ENCODE assay signal across 19 cellular contexts in genomic region chr7:133099887-133100286, GRCh38. TPM values are rescaled to one million over a fixed set of nuclear protein-coding genes. Genes with fewer than 3 reads are reported as not detected.
DNase-seq lines count a peak whose midpoint lies in the region; ATAC-seq and TF ChIP-seq lines count a peak whose summit lies in the region.
"Had no signal": no experiment of that assay in that cellular context is flagged by ENCODE, and none has a peak within 500 bp of the region (broad histone marks: within the 10 kb centered on the region; RNA-seq: fewer than 3 reads in every experiment).

No MANE protein-coding gene starts in this region.

- peaks cover 0 to 3% (median 0%) of the 10 kb centered on the region in 9 donors for H3K27me3 ChIP-seq in heart left ventricle
- no peaks in the 10 kb centered on the region for H3K27me3 ChIP-seq in left ventricle myocardium inferior (ENCODE audit: low read depth)
- H3K27me3 ChIP-seq in adrenal gland = no peaks in the 10 kb centered on the region
- H3K27me3 ChIP-seq: BE2C; BLaER1 treated with 17β-estradiol and CSF1 and Interleukin-3, amounts not matched to agents 10 nM and 100 nM had no signal

- TF ChIP-seq POLR2A in heart left ventricle (IDR thresholded peaks at IDR 0.05) = no peak
- TF ChIP-seq POLR2A in adrenal gland (IDR thresholded peaks at IDR 0.05) = no peak

- peak in 3 of 4 donors; percentile 39 to 64 (median 54) for ATAC-seq in heart left ventricle
- ATAC-seq in stimulated activated naive B cell treated with anti-CD40 and anti-IgM and Interleukin-4, amounts not matched to agents 10 μg/mL and 1 μg/mL and 100 μg/mL, for 72 hours (replicated peaks) = peak; percentile 29 to 48
- ATAC-seq: GM12878 had no signal

- intact Hi-C loops in heart left ventricle (cut with DNase I) (loop anchor here in 1 of 10 donors (5.0 kb wide), 1 partner anchor 378 kb away; no protein-coding TSS in a partner anchor), left ventricle myocardium inferior (cut with micrococcal nuclease) (no loop called here), adrenal gland (cut with DNase I) (no loop called here)

- TF ChIP-seq CTCF in heart left ventricle (IDR thresholded peaks at IDR 0.05) (no peak), left ventricle myocardium inferior (IDR thresholded peaks at IDR 0.05; ENCODE audit: borderline replicate concordance) (no peak), adrenal gland (IDR thresholded peaks at IDR 0.05) (no peak)

- H3K4me3 Mint-ChIP-seq in stimulated activated naive B cell treated with anti-CD40 and anti-IgM and Interleukin-4, amounts not matched to agents 10 μg/mL and 1 μg/mL and 100 μg/mL, for 72 hours = no peak overlapping the region
- H3K4me3 Mint-ChIP-seq: CD14-positive monocyte; CD4-positive, alpha-beta T cell; CD8-positive, alpha-beta memory T cell had no signal

- H3K9me3 ChIP-seq in heart left ventricle (no peaks in the 10 kb centered on the region), left ventricle myocardium inferior (replicated peaks) (no peaks in the 10 kb centered on the region), adrenal gland (replicated peaks in 1 of 3) (no peaks in the 10 kb centered on the region)
- H3K9me3 ChIP-seq: BE2C; BLaER1 treated with 17β-estradiol and CSF1 and Interleukin-3, amounts not matched to agents 10 nM and 100 nM; HAP-1 had no signal

- H3K27me3 Mint-ChIP-seq in stimulated activated naive B cell treated with anti-CD40 and anti-IgM and Interleukin-4, amounts not matched to agents 10 μg/mL and 1 μg/mL and 100 μg/mL, for 72 hours = peaks cover 18% of the 10 kb centered on the region in 2 donors

- no peak overlapping the region for H3K27ac Mint-ChIP-seq in stimulated activated naive B cell treated with anti-CD40 and anti-IgM and Interleukin-4, amounts not matched to agents 10 μg/mL and 1 μg/mL and 100 μg/mL, for 72 hours
- H3K27ac Mint-ChIP-seq: CD14-positive monocyte; CD4-positive, alpha-beta T cell; CD8-positive, alpha-beta memory T cell had no signal

- 62 to 88% (median 77%) methylated on average over 1 of the region's 1 CpG for WGBS in heart left ventricle, 4 donors
- 92 to 100% (median 93%) methylated on average over 1 of the region's 1 CpG; no CpG with 5 or more reads in 1 of the 4 donors for whole genome bisulfite sequencing in adrenal gland, 4 donors

- H3K36me3 ChIP-seq in heart left ventricle = no peaks in the 10 kb centered on the region
- H3K36me3 ChIP-seq in left ventricle myocardium inferior = no peaks in the 10 kb centered on the region
- no peaks in the 10 kb centered on the region for H3K36me3 ChIP-seq in adrenal gland (replicated peaks in 1 of 2)
- H3K36me3 ChIP-seq: BE2C; BLaER1 treated with 17β-estradiol and CSF1 and Interleukin-3, amounts not matched to agents 10 nM and 100 nM; HAP-1 had no signal

- H3K27ac ChIP-seq in heart left ventricle (no peak overlapping the region), left ventricle myocardium inferior (replicated peaks) (no peak overlapping the region), adrenal gland (no peak overlapping the region)
- H3K27ac ChIP-seq: 22Rv1; BLaER1 treated with 17β-estradiol and CSF1 and Interleukin-3, amounts not matched to agents 10 nM and 100 nM had no signal

- DNase-seq in heart left ventricle (peak in 1 of 5 donors; percentile 11), left ventricle myocardium inferior (no peak), NCI-H69 (lab: John Stamatoyannopoulos, UW) (peak; percentile 8), adrenal gland (no peak), GM19238 (ENCODE audit: insufficient read length, low spot score) (no peak)
- DNase-seq in stimulated activated naive B cell treated with anti-CD40 and anti-IgM and Interleukin-4, amounts not matched to agents 10 μg/mL and 1 μg/mL and 100 μg/mL, for 72 hours = no peak
- DNase-seq: BE2C; CD4-positive, alpha-beta T cell; CD8-positive, alpha-beta memory T cell; DMS 273 treated with DMSO at 0.1 percent for 48 hours; DMS79; EL; GDM1; GOT3 had no signal

- no peaks in the 10 kb centered on the region for H3K36me3 Mint-ChIP-seq in stimulated activated naive B cell treated with anti-CD40 and anti-IgM and Interleukin-4, amounts not matched to agents 10 μg/mL and 1 μg/mL and 100 μg/mL, for 72 hours
- H3K36me3 Mint-ChIP-seq: CD14-positive monocyte; CD8-positive, alpha-beta memory T cell had no signal

- H3K4me1 ChIP-seq in heart left ventricle = peaks cover 0 to 5% (median 0%) of the 10 kb centered on the region in 12 donors
- no peaks in the 10 kb centered on the region for H3K4me1 ChIP-seq in left ventricle myocardium inferior
- H3K4me1 ChIP-seq in adrenal gland (replicated peaks in 1 of 2) = no peaks in the 10 kb centered on the region
- H3K4me1 ChIP-seq: HAP-1 had no signal

- H3K9me3 Mint-ChIP-seq in stimulated activated naive B cell treated with anti-CD40 and anti-IgM and Interleukin-4, amounts not matched to agents 10 μg/mL and 1 μg/mL and 100 μg/mL, for 72 hours = no peaks in the 10 kb centered on the region
- H3K9me3 Mint-ChIP-seq: CD4-positive, alpha-beta T cell; CD8-positive, alpha-beta memory T cell had no signal

- no peak overlapping the region for H3K4me3 ChIP-seq in heart left ventricle
- H3K4me3 ChIP-seq in left ventricle myocardium inferior = no peak overlapping the region
- no peak overlapping the region for H3K4me3 ChIP-seq in adrenal gland
- H3K4me3 ChIP-seq: BLaER1 treated with 17β-estradiol and CSF1 and Interleukin-3, amounts not matched to agents 10 nM and 100 nM; GM12878; HAP-1 had no signal

- H3K4me1 Mint-ChIP-seq in stimulated activated naive B cell treated with anti-CD40 and anti-IgM and Interleukin-4, amounts not matched to agents 10 μg/mL and 1 μg/mL and 100 μg/mL, for 72 hours = no peaks in the 10 kb centered on the region
- H3K4me1 Mint-ChIP-seq: CD14-positive monocyte; CD8-positive, alpha-beta memory T cell had no signal

RNA-seq across cellular contexts. Expression of gene CHCHD3, which starts 18.0 kb away (rescaled TPM):
- total RNA-seq in heart left ventricle (100 to 1,000 TPM in 8 of 9 donors, 10 to 100 TPM in 1; 92.9 to 197 (median 176) TPM), left ventricle myocardium inferior (209 TPM), adrenal gland (10 to 100 TPM; 40.8 to 96.7 (median 54.2) TPM)
- polyA plus RNA-seq in heart left ventricle (100 to 1,000 TPM; 108 to 186 TPM), adrenal gland (100 to 1,000 TPM in 1 of 3 donors, 10 to 100 TPM in 2; 12.3 to 113 (median 17.4) TPM)
